Comparison of ENCODE assay signal across 10 cellular contexts in genomic region chr4:1329408-1330371, GRCh38. TPM values are rescaled to one million over a fixed set of nuclear protein-coding genes. Genes with fewer than 3 reads are reported as not detected.
A peak's percentile ranks its signal among the peaks of the same experiment; 100 is the strongest.
DNase-seq lines count a peak whose midpoint lies in the region; ATAC-seq and TF ChIP-seq lines count a peak whose summit lies in the region.
"Had no signal": no experiment of that assay in that cellular context is flagged by ENCODE, and none has a peak within 500 bp of the region (broad histone marks: within the 10 kb centered on the region; RNA-seq: fewer than 3 reads in every experiment).

No MANE protein-coding gene starts in this region.

- H3K4me1 Mint-ChIP-seq in activated CD8-positive, alpha-beta T cell treated with anti-CD3 and anti-CD28 coated beads for 36 hours (ENCODE audit: low read depth), result peaks cover 33% of the 10 kb centered on the region

- H3K4me3 Mint-ChIP-seq in activated CD8-positive, alpha-beta T cell treated with anti-CD3 and anti-CD28 coated beads for 36 hours, result no peak overlapping the region

- CTCF ChIA-PET in activated CD8-positive, alpha-beta T cell treated with anti-CD3 and anti-CD28 coated beads for 36 hours (lab: Charles Lee), result interaction anchor here (0.6 to 1.8 kb wide), 9 partner anchors 11 to 183 kb away, joined by 3 to 6 read pairs (median 4); partner anchors contain the start of gene UVSSA

- H3K27me3 Mint-ChIP-seq in activated CD8-positive, alpha-beta T cell treated with anti-CD3 and anti-CD28 coated beads for 36 hours, result no peaks in the 10 kb centered on the region

- POLR2A ChIA-PET in activated CD8-positive, alpha-beta T cell treated with anti-CD3 and anti-CD28 coated beads for 36 hours (lab: Charles Lee), result interaction anchor here (0.6 to 3.3 kb wide), 4 partner anchors 14 to 63 kb away, joined by 3 to 11 read pairs (median 4); partner anchors contain the start of gene MAEA

- no peak for TF ChIP-seq CTCF in activated CD8-positive, alpha-beta T cell treated with anti-CD3 and anti-CD28 coated beads for 36 hours (IDR thresholded peaks at IDR 0.05)

- peak; percentile 58 for DNase-seq in activated gamma-delta T cell (lab: John Stamatoyannopoulos, UW)
- DNase-seq in activated gamma-delta T cell treated with Interleukin-2 at 50 U/mL for 16 hours, result no peak
- DNase-seq in activated CD8-positive, alpha-beta T cell treated with anti-CD3 and anti-CD28 coated beads for 36 hours, result peak; percentile 43
- no peak for DNase-seq in inferior parietal cortex (ENCODE audit: extremely low spot score)
- DNase-seq: NCI-H524 had no signal

- peak; percentile 25 for ATAC-seq in activated CD8-positive, alpha-beta T cell treated with anti-CD3 and anti-CD28 coated beads for 36 hours
- peak; percentile 42 for ATAC-seq in esophagus mucosa
- ATAC-seq in GM18867 (IDR thresholded peaks at IDR 0.05; ENCODE audit: unreplicated experiment), result no peak
- ATAC-seq in HG02884 (IDR thresholded peaks at IDR 0.05; ENCODE audit: unreplicated experiment), result no peak

- peak overlapping the region; percentile 91 for H3K27ac Mint-ChIP-seq in activated CD8-positive, alpha-beta T cell treated with anti-CD3 and anti-CD28 coated beads for 36 hours

- peaks cover 25% of the 10 kb centered on the region for H3K36me3 Mint-ChIP-seq in activated CD8-positive, alpha-beta T cell treated with anti-CD3 and anti-CD28 coated beads for 36 hours (ENCODE audit: low read depth)

- H3K9me3 Mint-ChIP-seq in activated CD8-positive, alpha-beta T cell treated with anti-CD3 and anti-CD28 coated beads for 36 hours, result no peaks in the 10 kb centered on the region

- no peak overlapping the region for H3K4me3 ChIP-seq in skin epidermis
- H3K4me3 ChIP-seq: lung had no signal

- intact Hi-C loops in activated CD8-positive, alpha-beta T cell treated with anti-CD3 and anti-CD28 coated beads for 36 hours (cut with micrococcal nuclease), result no loop called here

- peak overlapping the region in 12 of 21 experiments; percentile 10 to 69 (median 43) for H3K27ac ChIP-seq in skin epidermis

RNA-seq across cellular contexts. Expression of gene UVSSA, which starts 17.3 kb away (rescaled TPM):
- 10 to 100 TPM; 18.6 to 20.2 TPM for total RNA-seq in activated CD8-positive, alpha-beta T cell treated with anti-CD3 and anti-CD28 coated beads for 36 hours
- 11.0 TPM for total RNA-seq in esophagus mucosa

RNA-seq across cellular contexts. Expression of gene MAEA, which starts 40.0 kb away (rescaled TPM):
- total RNA-seq in activated CD8-positive, alpha-beta T cell treated with anti-CD3 and anti-CD28 coated beads for 36 hours, result 10 to 100 TPM; 32.3 to 37.0 TPM
- 59.4 TPM for total RNA-seq in esophagus mucosa

Comparison
In these comparisons a context has a peak if more than half of its experiments do, and no peak if none do; other contexts are left out.
1. DNase-seq: peak in activated gamma-delta T cell (single experiment) and activated CD8-positive, alpha-beta T cell treated with anti-CD3 and anti-CD28 coated beads for 36 hours (single experiment); none in activated gamma-delta T cell treated with Interleukin-2 at 50 U/mL for 16 hours (single experiment) and inferior parietal cortex (single experiment).
2. ATAC-seq: peak in activated CD8-positive, alpha-beta T cell treated with anti-CD3 and anti-CD28 coated beads for 36 hours (single experiment) and esophagus mucosa (single experiment); none in GM18867 (single experiment) and HG02884 (single experiment).